ENCODE assay signal across 22 cellular contexts in the genomic region with DNA sequence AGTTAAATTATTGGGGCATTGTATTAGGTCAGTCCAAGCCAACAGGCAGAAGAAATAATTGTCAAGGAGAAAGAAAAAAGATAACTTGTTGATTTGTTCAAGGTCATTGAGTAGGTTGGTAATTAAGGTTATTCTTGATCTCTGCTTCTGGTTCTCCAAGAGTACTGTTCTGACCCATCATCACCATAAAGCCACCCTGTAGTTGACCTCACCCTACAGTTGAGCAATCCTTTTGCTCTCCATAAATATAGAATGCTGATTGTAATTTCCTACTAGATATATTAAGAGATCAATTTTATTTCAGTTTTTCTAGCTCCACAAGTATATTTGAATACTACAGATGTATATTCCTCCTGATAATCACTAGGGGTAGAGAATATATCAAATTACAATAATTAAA.
DNase-seq lines count a peak whose midpoint lies in the region; ATAC-seq, FAIRE-seq and TF ChIP-seq lines count a peak whose summit lies in the region.
"Had no signal": no experiment of that assay in that cellular context is flagged by ENCODE, and none has a peak within 500 bp of the region (broad histone marks: within the 10 kb centered on the region; RNA-seq: fewer than 3 reads in every experiment).

No MANE protein-coding gene starts in this region.

- no peaks in the 10 kb centered on the region for H4K20me1 ChIP-seq in smooth muscle cell (ENCODE audit: low read depth)
- H4K20me1 ChIP-seq: BLaER1 treated with 17β-estradiol and CSF1 and Interleukin-3, amounts not matched to agents 10 nM and 100 nM had no signal

- no peak overlapping the region for H3K9ac ChIP-seq in smooth muscle cell (ENCODE audit: low read depth)
- H3K9ac ChIP-seq: BLaER1 treated with 17β-estradiol and CSF1 and Interleukin-3, amounts not matched to agents 10 nM and 100 nM; GM23248 had no signal

- intact Hi-C loops in mucosa of descending colon (cut with DNase I, micrococcal nuclease) = no loop called here
- intact Hi-C loops in psoas muscle (cut with DNase I) = no loop called here

- H3K4me3 ChIP-seq in A549 (no peak overlapping the region), mucosa of descending colon (no peak overlapping the region), smooth muscle cell (peak overlapping the region; percentile 10), psoas muscle (no peak overlapping the region)
- H3K4me3 ChIP-seq: BLaER1 treated with 17β-estradiol and CSF1 and Interleukin-3, amounts not matched to agents 10 nM and 100 nM; GM23248 had no signal

- TF ChIP-seq CTCF in A549 (IDR thresholded peaks at IDR 0.05) (no peak), mucosa of descending colon (IDR thresholded peaks at IDR 0.05) (no peak), smooth muscle cell (IDR thresholded peaks at IDR 0.05; ENCODE audit: borderline replicate concordance, insufficient read depth, poor library complexity, severe bottlenecking) (no peak), psoas muscle (IDR thresholded peaks at IDR 0.05) (no peak), foreskin keratinocyte (conservative IDR thresholded peaks at IDR 0.05) (no peak)

- ATAC-seq in A549 = no peak
- peak; percentile 52 for ATAC-seq in mucosa of descending colon
- ATAC-seq in psoas muscle = no peak
- no peak for ATAC-seq in GM21576 (IDR thresholded peaks at IDR 0.05; ENCODE audit: unreplicated experiment)
- no peak for ATAC-seq in foreskin keratinocyte

- H3K4me2 ChIP-seq in A549 (no peak overlapping the region), smooth muscle cell (no peak overlapping the region)
- H3K4me2 ChIP-seq: BLaER1 treated with 17β-estradiol and CSF1 and Interleukin-3, amounts not matched to agents 10 nM and 100 nM had no signal

- no peak overlapping the region for H2AFZ ChIP-seq in smooth muscle cell (ENCODE audit: low read depth)
- H2AFZ ChIP-seq: GM23248 had no signal

- H3K79me2 ChIP-seq in smooth muscle cell (ENCODE audit: low read depth) = no peaks in the 10 kb centered on the region

- no peak for TF ChIP-seq RAD21 in A549 (conservative IDR thresholded peaks at IDR 0.05 in 1 of 2, IDR thresholded peaks at IDR 0.05 in 1 of 2)

- FAIRE-seq in A549 (lab: Jason Lieb, UNC) = peak; percentile 51
- FAIRE-seq: A204.1, GM12891, H1 had no signal

- no peak for DNase-seq in A549 (ENCODE audit: low read depth in 1 of 2, low spot score in 1 of 2)
- DNase-seq in DMS53 treated with DMSO at 0.1 percent for 48 hours (lab: John Stamatoyannopoulos, UW; ENCODE audit: unreplicated experiment) = peak; percentile 56
- DNase-seq in mucosa of descending colon = no peak
- no peak for DNase-seq in smooth muscle cell (lab: John Stamatoyannopoulos, UW; ENCODE audit: unreplicated experiment)
- no peak for DNase-seq in psoas muscle
- no peak for DNase-seq in foreskin keratinocyte
- DNase-seq in T-helper 2 cell = no peak
- DNase-seq: ACHN; AML-193; BE2C; CD4-positive, alpha-beta memory T cell; COR-L47; DMS79 treated with DMSO at 0.1 percent for 48 hours; GF-D8; GM23248; H7; HCEC 1CT had no signal

- H3K4me1 ChIP-seq in A549 (no peaks in the 10 kb centered on the region), mucosa of descending colon (ENCODE audit: low read depth) (peaks cover 7% of the 10 kb centered on the region), smooth muscle cell (ENCODE audit: low read depth) (no peaks in the 10 kb centered on the region), psoas muscle (no peaks in the 10 kb centered on the region), foreskin keratinocyte (no peaks in the 10 kb centered on the region)
- H3K4me1 ChIP-seq: BE2C; BLaER1 treated with 17β-estradiol and CSF1 and Interleukin-3, amounts not matched to agents 10 nM and 100 nM had no signal

- no peaks in the 10 kb centered on the region for H3F3A ChIP-seq in smooth muscle cell (ENCODE audit: low read depth)

- H3K36me3 ChIP-seq in mucosa of descending colon (ENCODE audit: low read depth) (no peaks in the 10 kb centered on the region), smooth muscle cell (ENCODE audit: low read depth) (no peaks in the 10 kb centered on the region), psoas muscle (ENCODE audit: insufficient read depth in 1 of 2, low read depth in 1 of 2) (no peaks in the 10 kb centered on the region)
- H3K36me3 ChIP-seq: BE2C; BLaER1 treated with 17β-estradiol and CSF1 and Interleukin-3, amounts not matched to agents 10 nM and 100 nM had no signal

- POLR2A ChIA-PET in A549 (lab: Yijun Ruan, JAX) = no interaction called here

- CTCF ChIA-PET in A549 (lab: Yijun Ruan, JAX) = no interaction called here

- no peak for TF ChIP-seq EP300 in A549 (IDR thresholded peaks at IDR 0.05)

- H3K9me3 ChIP-seq in A549 = no peaks in the 10 kb centered on the region
- no peaks in the 10 kb centered on the region for H3K9me3 ChIP-seq in mucosa of descending colon
- no peaks in the 10 kb centered on the region for H3K9me3 ChIP-seq in smooth muscle cell (replicated peaks; ENCODE audit: low read depth)
- no peaks in the 10 kb centered on the region for H3K9me3 ChIP-seq in psoas muscle
- H3K9me3 ChIP-seq: BE2C; BLaER1 treated with 17β-estradiol and CSF1 and Interleukin-3, amounts not matched to agents 10 nM and 100 nM had no signal

- TF ChIP-seq POLR2A in A549 (IDR thresholded peaks at IDR 0.05; ENCODE audit: low read length) = no peak

- H3K27ac ChIP-seq in A549 (no peak overlapping the region), smooth muscle cell (ENCODE audit: low read depth) (no peak overlapping the region), psoas muscle (no peak overlapping the region), foreskin keratinocyte (no peak overlapping the region)
- H3K27ac ChIP-seq: BLaER1 treated with 17β-estradiol and CSF1 and Interleukin-3, amounts not matched to agents 10 nM and 100 nM; GM23248 had no signal

- no peaks in the 10 kb centered on the region for H3K27me3 ChIP-seq in smooth muscle cell (ENCODE audit: low read depth)
- H3K27me3 ChIP-seq in psoas muscle (ENCODE audit: insufficient read depth in 3 of 3, low read length in 2 of 3) = no peaks in the 10 kb centered on the region
- H3K27me3 ChIP-seq in foreskin keratinocyte = no peaks in the 10 kb centered on the region
- H3K27me3 ChIP-seq: BE2C; BLaER1 treated with 17β-estradiol and CSF1 and Interleukin-3, amounts not matched to agents 10 nM and 100 nM had no signal

TF ChIP-seq in A549, 52 proteins besides CTCF, POLR2A, EP300 and RAD21:
- TF ChIP-seq, protein P1, sequence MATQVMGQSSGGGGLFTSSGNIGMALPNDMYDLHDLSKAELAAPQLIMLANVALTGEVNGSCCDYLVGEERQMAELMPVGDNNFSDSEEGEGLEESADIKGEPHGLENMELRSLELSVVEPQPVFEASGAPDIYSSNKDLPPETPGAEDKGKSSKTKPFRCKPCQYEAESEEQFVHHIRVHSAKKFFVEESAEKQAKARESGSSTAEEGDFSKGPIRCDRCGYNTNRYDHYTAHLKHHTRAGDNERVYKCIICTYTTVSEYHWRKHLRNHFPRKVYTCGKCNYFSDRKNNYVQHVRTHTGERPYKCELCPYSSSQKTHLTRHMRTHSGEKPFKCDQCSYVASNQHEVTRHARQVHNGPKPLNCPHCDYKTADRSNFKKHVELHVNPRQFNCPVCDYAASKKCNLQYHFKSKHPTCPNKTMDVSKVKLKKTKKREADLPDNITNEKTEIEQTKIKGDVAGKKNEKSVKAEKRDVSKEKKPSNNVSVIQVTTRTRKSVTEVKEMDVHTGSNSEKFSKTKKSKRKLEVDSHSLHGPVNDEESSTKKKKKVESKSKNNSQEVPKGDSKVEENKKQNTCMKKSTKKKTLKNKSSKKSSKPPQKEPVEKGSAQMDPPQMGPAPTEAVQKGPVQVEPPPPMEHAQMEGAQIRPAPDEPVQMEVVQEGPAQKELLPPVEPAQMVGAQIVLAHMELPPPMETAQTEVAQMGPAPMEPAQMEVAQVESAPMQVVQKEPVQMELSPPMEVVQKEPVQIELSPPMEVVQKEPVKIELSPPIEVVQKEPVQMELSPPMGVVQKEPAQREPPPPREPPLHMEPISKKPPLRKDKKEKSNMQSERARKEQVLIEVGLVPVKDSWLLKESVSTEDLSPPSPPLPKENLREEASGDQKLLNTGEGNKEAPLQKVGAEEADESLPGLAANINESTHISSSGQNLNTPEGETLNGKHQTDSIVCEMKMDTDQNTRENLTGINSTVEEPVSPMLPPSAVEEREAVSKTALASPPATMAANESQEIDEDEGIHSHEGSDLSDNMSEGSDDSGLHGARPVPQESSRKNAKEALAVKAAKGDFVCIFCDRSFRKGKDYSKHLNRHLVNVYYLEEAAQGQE (IDR thresholded peaks at IDR 0.05) = no peak
- TF ChIP-seq CHD2 (IDR thresholded peaks at IDR 0.05; ENCODE audit: low read length, partially characterized antibody) (no peak), FOSB (CRISPR knock-in tag; IDR thresholded peaks at IDR 0.05) (no peak), KDM1A (IDR thresholded peaks at IDR 0.05; ENCODE audit: low read depth) (no peak), HOXA7 (CRISPR knock-in tag; IDR thresholded peaks at IDR 0.05) (no peak), TP53 (CRISPR knock-in tag; IDR thresholded peaks at IDR 0.05) (no peak), CBX8 (IDR thresholded peaks at IDR 0.05) (no peak), FOXS1 (CRISPR knock-in tag; IDR thresholded peaks at IDR 0.05) (no peak), FOSL2 (IDR thresholded peaks at IDR 0.05) (no peak), FOSL2 (CRISPR knock-in tag; IDR thresholded peaks at IDR 0.05) (no peak), NPAS2 (CRISPR knock-in tag; IDR thresholded peaks at IDR 0.05; ENCODE audit: borderline replicate concordance) (no peak), NFE2L2 (conservative IDR thresholded peaks at IDR 0.05; ENCODE audit: low read length) (no peak), RARB (CRISPR knock-in tag; IDR thresholded peaks at IDR 0.05) (no peak), HOXB5 (CRISPR knock-in tag; IDR thresholded peaks at IDR 0.05) (no peak), MAFK (IDR thresholded peaks at IDR 0.05; ENCODE audit: partially characterized antibody) (no peak), ZFP36 (IDR thresholded peaks at IDR 0.05; ENCODE audit: borderline replicate concordance, partially characterized antibody) (no peak), HOXB13 (CRISPR knock-in tag; IDR thresholded peaks at IDR 0.05; ENCODE audit: low read depth) (no peak), CHD4 (IDR thresholded peaks at IDR 0.05; ENCODE audit: borderline replicate concordance) (no peak)
